In genomic region chr15:40313531-40314398, GRCh38 we compare ENCODE assay signal across 2 cellular contexts.
TF ChIP-seq lines count a peak whose summit lies in the region.

No MANE protein-coding gene starts in this region.

TF ChIP-seq in HEK293, 187 proteins besides CTCF, POLR2A, EP300 and RAD21:
- TF ChIP-seq GLIS1 (tag by site-specific recombination; IDR thresholded peaks at IDR 0.05) (peak; percentile 38; the same call in 1 of the 2 replicates), ZNF335 (tag by site-specific recombination; conservative IDR thresholded peaks at IDR 0.05) (peak; percentile 20; the same call in 1 of the 2 replicates), ZNF404 (tag by site-specific recombination; IDR thresholded peaks at IDR 0.05) (no peak), ZSCAN30 (tag by site-specific recombination; IDR thresholded peaks at IDR 0.05) (no peak), ZNF660 (tag by site-specific recombination; IDR thresholded peaks at IDR 0.05) (0 out of 2 replicates have a peak, but pooled peaks have one; percentile 72), FEZF1 (tag by site-specific recombination; IDR thresholded peaks at IDR 0.05) (peak; percentile 88), YY1 (tag by site-specific recombination; IDR thresholded peaks at IDR 0.05) (no peak), ZBTB1 (tag by site-specific recombination; IDR thresholded peaks at IDR 0.05) (no peak), ZBTB17 (tag by site-specific recombination; IDR thresholded peaks at IDR 0.05) (peak; percentile 53), ZNF600 (tag by site-specific recombination; IDR thresholded peaks at IDR 0.05) (peak; percentile 40; the same call in 1 of the 2 replicates), ZNF362 (tag by site-specific recombination; IDR thresholded peaks at IDR 0.05) (no peak), ZNF48 (tag by site-specific recombination; IDR thresholded peaks at IDR 0.05) (no peak), SETDB1 (IDR thresholded peaks at IDR 0.05; ENCODE audit: insufficient read length, low read length) (no peak), ZNF596 (tag by site-specific recombination; IDR thresholded peaks at IDR 0.05) (no peak), ZBTB8A (tag by site-specific recombination; IDR thresholded peaks at IDR 0.05) (peak; percentile 37; the same call in 1 of the 2 replicates), RBAK (tag by site-specific recombination; IDR thresholded peaks at IDR 0.05) (no peak), ZBTB20 (tag by site-specific recombination; IDR thresholded peaks at IDR 0.05) (peak; percentile 28; the same call in 1 of the 2 replicates), ZNF501 (tag by site-specific recombination; IDR thresholded peaks at IDR 0.05) (no peak), OSR2 (tag by site-specific recombination; IDR thresholded peaks at IDR 0.05) (peak; percentile 55), ZBTB26 (tag by site-specific recombination; optimal IDR thresholded peaks at IDR 0.05) (no peak), PRDM10 (tag by site-specific recombination; IDR thresholded peaks at IDR 0.05) (peak; percentile 49)

TF ChIP-seq in endothelial cell of umbilical vein, 7 proteins besides CTCF, POLR2A, EP300 and RAD21:
- TF ChIP-seq EZH2 (IDR thresholded peaks at IDR 0.05; ENCODE audit: borderline replicate concordance, low read depth, low read length, severe bottlenecking) (no peak), GATA2 (IDR thresholded peaks at IDR 0.05; ENCODE audit: insufficient read depth, insufficient read length, low read depth, low read length) (peak; percentile 29), POLR2AphosphoS5 (IDR thresholded peaks at IDR 0.05; ENCODE audit: insufficient read depth, low read depth, low read length) (no peak), JUN (IDR thresholded peaks at IDR 0.05; ENCODE audit: borderline replicate concordance, insufficient read depth, insufficient read length, low read depth) (no peak)
TF ChIP-seq in endothelial cell of umbilical vein: peak in this region for 1.
